Comparison of ENCODE assay signal across 13 cellular contexts in the genomic region with DNA sequence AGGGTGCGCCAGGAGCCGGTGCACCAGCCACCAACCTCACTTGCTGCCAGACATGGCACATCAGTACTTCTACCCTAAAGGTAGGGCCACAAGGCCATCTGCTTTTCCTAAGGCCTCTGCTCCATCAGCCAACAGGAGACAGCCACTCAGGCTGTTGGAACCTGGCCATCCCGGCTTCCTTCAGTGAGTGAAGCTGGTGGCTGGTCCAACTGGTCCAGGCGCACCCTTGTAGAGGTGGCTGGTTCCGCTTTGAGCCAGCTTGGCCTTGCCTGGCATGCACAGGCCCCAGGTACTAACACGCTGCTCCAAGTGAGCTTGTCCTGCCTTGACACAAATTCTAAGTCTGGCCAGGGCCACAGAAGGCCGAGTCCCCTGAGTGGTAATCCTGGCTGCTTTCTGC. TPM values are rescaled to one million over a fixed set of nuclear protein-coding genes. Genes with fewer than 3 reads are reported as not detected.
"Had no signal": no experiment of that assay in that cellular context is flagged by ENCODE, and none has a peak within 500 bp of the region (broad histone marks: within the 10 kb centered on the region; RNA-seq: fewer than 3 reads in every experiment).

No MANE protein-coding gene starts in this region.

RNA-seq across cellular contexts. Expression of a gene that starts 58.8 kb away (rescaled TPM):
- total RNA-seq: activated CD4-positive, alpha-beta memory T cell treated with anti-CD3 and anti-CD28 coated beads, Interleukin-2, amount 10 ng/mL, durations not matched to agents 7 days and 5 days; activated CD4-positive, alpha-beta T cell treated with anti-CD3 and anti-CD28 coated beads for 36 hours; activated CD4-positive, alpha-beta T cell treated with anti-CD3 and anti-CD28 coated beads, Interleukin-2, amount 10 ng/mL, durations not matched to agents 7 days and 5 days; activated CD8-positive, alpha-beta memory T cell treated with anti-CD3 and anti-CD28 coated beads, Interleukin-2, amount 10 ng/mL, durations not matched to agents 7 days and 5 days; activated CD8-positive, alpha-beta T cell treated with anti-CD3 and anti-CD28 coated beads, Interleukin-2, amount 10 ng/mL, durations not matched to agents 7 days and 5 days; activated naive CD8-positive, alpha-beta T cell treated with anti-CD3 and anti-CD28 coated beads, Interleukin-2, amount 10 ng/mL, durations not matched to agents 7 days and 5 days; activated T-helper 2 cell treated with anti-CD3 and anti-CD28 coated beads, Interferon-gamma antibody, Interleukin-2, Interleukin-4, amounts not matched to agents 10 μg/mL and 5 μg/mL and 100 μg/mL, durations not matched to agents 14 hours and 24 hours and 36 hours; ascending aorta; bronchial epithelial cell; T-cell; T-helper 1 cell treated with Interleukin-12 subunit alpha and Interleukin-12 subunit beta and Interleukin-4 antibody, amounts not matched to agents 30 ng/mL and 1 ng/mL, for 36 hours; T-helper 17 cell; T-helper 2 cell treated with Interferon-gamma antibody and Interleukin-4, amounts not matched to agents 100 ng/mL and 5 ng/mL, for 36 hours had no signal
